ENCODE assay signal across 23 cellular contexts in the genomic region with DNA sequence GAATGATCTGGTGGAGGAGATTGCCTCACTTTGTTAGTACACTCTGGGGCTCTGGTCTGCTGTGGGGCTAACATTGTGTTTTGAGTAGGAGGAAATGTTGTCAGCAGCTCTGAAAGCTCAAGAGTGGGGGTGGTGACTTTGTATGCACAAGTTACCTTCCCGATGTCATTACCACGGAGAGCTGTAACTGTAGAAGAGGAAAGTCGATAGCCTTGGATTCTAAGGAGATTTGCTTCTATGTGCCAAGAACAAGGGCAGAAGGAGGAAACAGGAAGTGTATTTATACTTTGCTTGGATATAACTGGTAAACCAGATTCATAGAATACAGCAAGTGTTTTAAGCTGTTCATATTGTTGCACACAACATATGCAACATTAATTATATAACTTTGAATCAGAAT.
"Had no signal": no experiment of that assay in that cellular context is flagged by ENCODE, and none has a peak within 500 bp of the region (broad histone marks: within the 10 kb centered on the region; RNA-seq: fewer than 3 reads in every experiment).

No MANE protein-coding gene starts in this region.

- DNase-seq: activated B cell treated with CpG ODN at 0.5 μM for 24 hours; activated CD4-positive, alpha-beta memory T cell treated with anti-CD3 and anti-CD28 coated beads for 36 hours; activated CD4-positive, alpha-beta T cell treated with anti-CD3 and anti-CD28 coated beads for 4 hours; activated effector memory CD4-positive, alpha-beta T cell treated with Interleukin-2 at 50 U/mL for 16 hours; activated naive CD4-positive, alpha-beta T cell treated with anti-CD3 and anti-CD28 coated beads for 36 hours; activated T-cell treated with anti-CD3 and anti-CD28 coated beads, Interleukin-2, amount 50 U/mL, for 72 hours; amygdala; colonic mucosa; dorsolateral prefrontal cortex; effector memory CD8-positive, alpha-beta T cell; heart left ventricle; lower lobe of right lung; naive B cell; occipital lobe; posterior cingulate gyrus; small intestine; stimulated activated CD4-positive, alpha-beta T cell treated with anti-CD3 and anti-CD28 coated beads, Interleukin-2, amount 100 ng/mL, for 24 hours; stimulated activated naive CD8-positive, alpha-beta T cell treated with anti-CD3 and anti-CD28 coated beads, Interleukin-15, amount 100 ng/mL, for 72 hours; tibial artery had no signal

- ATAC-seq: activated T-cell treated with anti-CD3 and anti-CD28 coated beads, Interleukin-2, amount 50 U/mL, for 72 hours; effector memory CD8-positive, alpha-beta T cell; heart left ventricle; left lobe of liver; lower lobe of right lung; sciatic nerve; stimulated activated effector memory CD8-positive, alpha-beta T cell treated with anti-CD3 and anti-CD28 coated beads, Interleukin-12 subunit alpha, Interleukin-12 subunit beta, amount 100 ng/mL, for 72 hours; stimulated activated naive CD8-positive, alpha-beta T cell treated with anti-CD3 and anti-CD28 coated beads, Interleukin-15, amount 100 ng/mL, for 72 hours had no signal

- H3K4me3 ChIP-seq: colonic mucosa, dorsolateral prefrontal cortex, esophagus muscularis mucosa, heart left ventricle, lower lobe of right lung, tibial artery had no signal
